ENCODE assay signal across 7 cellular contexts in genomic region chr19:18408053-18408476, GRCh38. TPM values are rescaled to one million over a fixed set of nuclear protein-coding genes. Genes with fewer than 3 reads are reported as not detected.
DNase-seq lines count a peak whose midpoint lies in the region; ATAC-seq and TF ChIP-seq lines count a peak whose summit lies in the region.

No MANE protein-coding gene starts in this region.

- no peak overlapping the region for H3K4me3 ChIP-seq in suprapubic skin

- peak; percentile 65 for ATAC-seq in GM21381 (IDR thresholded peaks at IDR 0.05; ENCODE audit: unreplicated experiment)

- no peak overlapping the region for H3K27ac ChIP-seq in suprapubic skin

- no peak overlapping the region for H3K27ac Mint-ChIP-seq in progenitor cell of endocrine pancreas

- peak; percentile 30 for DNase-seq in GDM1 (lab: John Stamatoyannopoulos, UW)
- DNase-seq in NCI-H146 treated with DMSO at 0.1 percent for 48 hours (lab: John Stamatoyannopoulos, UW; ENCODE audit: unreplicated experiment) = peak; percentile 37
- peak; percentile 64 for DNase-seq in dermis blood vessel endothelial cell
- no peak for DNase-seq in progenitor cell of endocrine pancreas (ENCODE audit: low spot score, unreplicated experiment)
- DNase-seq in suprapubic skin (ENCODE audit: low spot score in 2 of 2) = no peak
- no peak for DNase-seq in activated CD4-positive, CD25-positive, alpha-beta regulatory T cell treated with anti-CD3 and anti-CD28 coated beads, Interleukin-2, amount 50 U/mL, for 72 hours

- H3K36me3 Mint-ChIP-seq in progenitor cell of endocrine pancreas (ENCODE audit: insufficient read depth) = no peaks in the 10 kb centered on the region

- H3K4me1 ChIP-seq in suprapubic skin = peaks cover 2% of the 10 kb centered on the region

- TF ChIP-seq CTCF in progenitor cell of endocrine pancreas (IDR thresholded peaks at IDR 0.05; ENCODE audit: unreplicated experiment) (peak; percentile 45), suprapubic skin (IDR thresholded peaks at IDR 0.05) (peak in 1 of 2 donors; percentile 6)

- H3K27me3 ChIP-seq in suprapubic skin = no peaks in the 10 kb centered on the region

- TF ChIP-seq POLR2A in suprapubic skin (IDR thresholded peaks at IDR 0.05) = no peak

- TF ChIP-seq EP300 in suprapubic skin (IDR thresholded peaks at IDR 0.05) = no peak

- no peaks in the 10 kb centered on the region for H3K36me3 ChIP-seq in suprapubic skin

- WGBS in suprapubic skin = 44% methylated on average over 4 of the region's 10 CpGs

- H3K4me3 Mint-ChIP-seq in progenitor cell of endocrine pancreas (ENCODE audit: low read depth) = no peak overlapping the region

- peaks cover 6% of the 10 kb centered on the region for H3K4me1 Mint-ChIP-seq in progenitor cell of endocrine pancreas (ENCODE audit: low read depth)

- H3K9me3 Mint-ChIP-seq in progenitor cell of endocrine pancreas (ENCODE audit: low read depth) = no peaks in the 10 kb centered on the region

- peaks cover 14% of the 10 kb centered on the region for H3K27me3 Mint-ChIP-seq in progenitor cell of endocrine pancreas

- H3K9me3 ChIP-seq in suprapubic skin = no peaks in the 10 kb centered on the region

RNA-seq across cellular contexts. Expression of gene LRRC25, which starts 10.6 kb away (rescaled TPM):
- total RNA-seq in dermis blood vessel endothelial cell = not detected in 2 replicates
- total RNA-seq in progenitor cell of endocrine pancreas = not detected in 2 replicates
- under 1 TPM in 3 of 4 donors, not detected in 1; 0.59 to 0.79 (median 0.73) TPM for total RNA-seq in suprapubic skin

RNA-seq across cellular contexts. Expression of gene SSBP4, which starts 11.1 kb away (rescaled TPM):
- total RNA-seq in dermis blood vessel endothelial cell (88.8 and 96.7 TPM in 2 replicates), progenitor cell of endocrine pancreas (57.7 and 61.8 TPM in 2 replicates), suprapubic skin (10 to 100 TPM; 18.1 to 30.5 (median 27.4) TPM)

RNA-seq across cellular contexts. Expression of gene GDF15, which starts 22.1 kb away (rescaled TPM):
- total RNA-seq in dermis blood vessel endothelial cell = 106 and 152 TPM in 2 replicates
- total RNA-seq in progenitor cell of endocrine pancreas = 10.5 and 14.4 TPM in 2 replicates
- total RNA-seq in suprapubic skin = under 1 TPM in 3 of 4 donors, not detected in 1; 0.57 to 0.89 (median 0.86) TPM

RNA-seq across cellular contexts. Expression of gene ISYNA1, which starts 29.9 kb away (rescaled TPM):
- total RNA-seq in dermis blood vessel endothelial cell (35.4 and 69.7 TPM in 2 replicates), progenitor cell of endocrine pancreas (234 TPM in 2 replicates), suprapubic skin (10 to 100 TPM in 3 of 4 donors, 1 to 10 TPM in 1; 7.9 to 27.6 (median 21.0) TPM)

Comparison
In these comparisons a context has a peak if more than half of its experiments do, and no peak if none do; other contexts are left out.
1. DNase-seq: peak in GDM1 (single experiment), NCI-H146 treated with DMSO at 0.1 percent for 48 hours (single experiment) and dermis blood vessel endothelial cell (single experiment); none in progenitor cell of endocrine pancreas (single experiment), suprapubic skin (0 of 2) and activated CD4-positive, CD25-positive, alpha-beta regulatory T cell treated with anti-CD3 and anti-CD28 coated beads, Interleukin-2, amount 50 U/mL, for 72 hours (single experiment).